Comparison of ENCODE assay signal across 9 cellular contexts in the genomic region with DNA sequence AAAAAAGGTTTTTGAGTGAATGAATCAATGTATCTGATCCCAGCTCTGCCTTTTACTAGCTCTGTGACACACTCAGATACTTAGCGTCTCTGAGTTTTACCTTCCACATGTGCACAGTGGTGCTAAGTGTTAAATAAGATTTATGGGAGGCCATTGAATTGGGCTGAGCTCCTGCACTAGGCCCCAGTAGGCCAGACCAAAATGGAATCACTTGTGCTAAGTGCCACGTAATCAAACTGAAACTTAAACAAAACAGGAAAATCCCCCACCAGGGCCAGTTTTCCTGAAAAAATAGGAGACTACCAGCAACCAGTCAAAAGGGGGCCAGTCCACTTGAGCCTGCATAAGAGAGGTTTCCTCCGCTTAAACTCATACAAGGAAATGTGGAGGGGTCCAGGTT. TPM values are rescaled to one million over a fixed set of nuclear protein-coding genes. Genes with fewer than 3 reads are reported as not detected.
DNase-seq lines count a peak whose midpoint lies in the region; ATAC-seq, FAIRE-seq and TF ChIP-seq lines count a peak whose summit lies in the region.
"Had no signal": no experiment of that assay in that cellular context is flagged by ENCODE, and none has a peak within 500 bp of the region (broad histone marks: within the 10 kb centered on the region; RNA-seq: fewer than 3 reads in every experiment).

No MANE protein-coding gene starts in this region.

- H2AFZ ChIP-seq in OCI-LY1 (ENCODE audit: low read length) (no peak overlapping the region), endothelial cell of umbilical vein (ENCODE audit: low read depth, low read length) (peak overlapping the region; percentile 64), osteoblast (ENCODE audit: low read length) (peak overlapping the region; percentile 87)

- no peak overlapping the region for H3K4me3 ChIP-seq in CD4-positive, alpha-beta memory T cell (ENCODE audit: low read length in 2 of 2)
- peak overlapping the region; percentile 54 for H3K4me3 ChIP-seq in OCI-LY1 (ENCODE audit: low read depth, low read length, poor library complexity, severe bottlenecking)
- peak overlapping the region in 1 of 3 experiments; percentile 26 for H3K4me3 ChIP-seq in endothelial cell of umbilical vein (replicated peaks in 1 of 3; ENCODE audit: insufficient read depth in 1 of 3, low read depth in 1 of 3, low read length in 3 of 3)
- no peak overlapping the region for H3K4me3 ChIP-seq in osteoblast (ENCODE audit: insufficient read depth, low read length)
- H3K4me3 ChIP-seq in SJCRH30 = no peak overlapping the region

- H3K9me1 ChIP-seq in endothelial cell of umbilical vein (replicated peaks; ENCODE audit: control insufficient read depth, extremely low read depth, insufficient read depth, low read length) = no peaks in the 10 kb centered on the region

- peak overlapping the region; percentile 87 to 94 (median 90) for H3K4me3 Mint-ChIP-seq in CD4-positive, alpha-beta memory T cell

- H3K4me2 ChIP-seq in OCI-LY1 (ENCODE audit: low read length) (peak overlapping the region; percentile 52), endothelial cell of umbilical vein (ENCODE audit: insufficient read depth, low read length) (peak overlapping the region; percentile 27), osteoblast (ENCODE audit: insufficient read depth, low read length) (peak overlapping the region; percentile 52)

- BruUV-seq in endothelial cell of umbilical vein (replicated peaks; lab: Mats Ljungman, UMichigan) = no TSS peak

- H3K9me3 Mint-ChIP-seq in CD4-positive, alpha-beta memory T cell = no peaks in the 10 kb centered on the region

- peak in 1 of 5 donors; percentile 5 for DNase-seq in CD4-positive, alpha-beta memory T cell
- DNase-seq in endothelial cell of umbilical vein (ENCODE audit: low read depth, low spot score) (no peak), osteoblast (ENCODE audit: insufficient read length, low spot score, missing footprints) (no peak), SJCRH30 (no peak), NCI-H1930 (lab: John Stamatoyannopoulos, UW) (no peak), nucleus accumbens (lab: John Stamatoyannopoulos, UW) (no peak)

- H3K9me3 ChIP-seq in CD4-positive, alpha-beta memory T cell (ENCODE audit: control insufficient read depth in 1 of 2, low read length in 2 of 2) = no peaks in the 10 kb centered on the region
- H3K9me3 ChIP-seq in OCI-LY1 (ENCODE audit: low read length) (no peaks in the 10 kb centered on the region), endothelial cell of umbilical vein (replicated peaks; ENCODE audit: control insufficient read depth, insufficient read depth, low read length) (no peaks in the 10 kb centered on the region), osteoblast (ENCODE audit: low read depth, low read length) (no peaks in the 10 kb centered on the region), SJCRH30 (replicated peaks) (no peaks in the 10 kb centered on the region)

- no peaks in the 10 kb centered on the region for H4K20me1 ChIP-seq in OCI-LY1 (ENCODE audit: insufficient read depth, low read length)
- no peaks in the 10 kb centered on the region for H4K20me1 ChIP-seq in endothelial cell of umbilical vein (replicated peaks; ENCODE audit: control insufficient read depth, extremely low read depth, insufficient read depth, low read length)
- no peaks in the 10 kb centered on the region for H4K20me1 ChIP-seq in osteoblast (ENCODE audit: insufficient read depth, low read length)

- ATAC-seq in GM19467 (IDR thresholded peaks at IDR 0.05; ENCODE audit: unreplicated experiment) = no peak

- peak overlapping the region; percentile 81 to 98 (median 93) for H3K27ac Mint-ChIP-seq in CD4-positive, alpha-beta memory T cell

- FAIRE-seq in endothelial cell of umbilical vein (lab: Jason Lieb, UNC) = peak; percentile 18

- H3K27me3 ChIP-seq in CD4-positive, alpha-beta memory T cell (ENCODE audit: insufficient read depth, low read length) = no peaks in the 10 kb centered on the region
- H3K27me3 ChIP-seq in OCI-LY1 (ENCODE audit: insufficient read depth, low read length) (peaks cover 5% of the 10 kb centered on the region; the same call in 1 of the 2 replicates), endothelial cell of umbilical vein (ENCODE audit: control insufficient read depth in 2 of 2, insufficient read depth in 2 of 2, low read length in 2 of 2) (peaks cover 1 to 10% of the 10 kb centered on the region in 2 experiments), osteoblast (ENCODE audit: insufficient read depth, low read length) (no peaks in the 10 kb centered on the region), SJCRH30 (no peaks in the 10 kb centered on the region)

- dilution Hi-C loops in endothelial cell of umbilical vein (cut with MboI; ENCODE audit: extremely low pct_ligation_motif_present, low sequenced_read_pairs) = no loop called here

- POLR2A ChIA-PET in CD4-positive, alpha-beta memory T cell (lab: Charles Lee; ENCODE audit: partially characterized antibody) = interaction anchor here (1.0 to 3.1 kb wide), 7 partner anchors 8 to 256 kb away, joined by 3 to 22 read pairs (median 4); partner anchors contain the start of gene ZMYM5
- POLR2A ChIA-PET in endothelial cell of umbilical vein (lab: Charles Lee) = interaction anchor here (0.5 to 1.1 kb wide), 2 partner anchors 14 to 85 kb away, joined by 3 to 5 read pairs; no protein-coding TSS in a partner anchor

- peaks cover 10 to 27% (median 23%) of the 10 kb centered on the region in 4 donors for H3K4me1 Mint-ChIP-seq in CD4-positive, alpha-beta memory T cell

- intact Hi-C loops in CD4-positive, alpha-beta memory T cell (cut with micrococcal nuclease) = loop anchor here (2.0 kb wide), 1 partner anchor 41 kb away; the partner anchor contains the start of gene GJA3
- intact Hi-C loops in endothelial cell of umbilical vein (cut with micrococcal nuclease) = loop anchor here (1.0 kb wide), 1 partner anchor 7 kb away; no protein-coding TSS in a partner anchor

- peak overlapping the region; percentile 42 for H3K27ac ChIP-seq in CD4-positive, alpha-beta memory T cell (ENCODE audit: low read depth, low read length)
- peak overlapping the region; percentile 4 for H3K27ac ChIP-seq in OCI-LY1 (ENCODE audit: low read depth, low read length, poor library complexity, severe bottlenecking)
- H3K27ac ChIP-seq in endothelial cell of umbilical vein (ENCODE audit: insufficient read depth, low read depth, low read length) = no peak overlapping the region
- H3K27ac ChIP-seq in osteoblast (ENCODE audit: low read depth, low read length) = no peak overlapping the region
- H3K27ac ChIP-seq in SJCRH30 = no peak overlapping the region

- TF ChIP-seq CTCF in OCI-LY1 (IDR thresholded peaks at IDR 0.05; ENCODE audit: low read length) (no peak), endothelial cell of umbilical vein (IDR thresholded peaks at IDR 0.05; ENCODE audit: extremely low read depth in 1 of 2, insufficient read depth in 1 of 2, low read depth in 1 of 2, low read length in 2 of 2) (no peak), osteoblast (IDR thresholded peaks at IDR 0.05; ENCODE audit: extremely low read depth, low read depth, low read length) (no peak)

- no peaks in the 10 kb centered on the region for H3F3A ChIP-seq in OCI-LY1 (ENCODE audit: insufficient read depth, low read length)

- no peaks in the 10 kb centered on the region for H3K79me2 ChIP-seq in OCI-LY1 (ENCODE audit: insufficient read depth, low read length)
- H3K79me2 ChIP-seq in endothelial cell of umbilical vein (ENCODE audit: control insufficient read depth, insufficient read depth, low read length) = no peaks in the 10 kb centered on the region
- H3K79me2 ChIP-seq in osteoblast (ENCODE audit: insufficient read depth, low read length) = no peaks in the 10 kb centered on the region

- CTCF ChIA-PET in CD4-positive, alpha-beta memory T cell (lab: Charles Lee; ENCODE audit: partially characterized antibody) = interaction anchor here (3.1 kb wide), 1 partner anchor 8 kb away, joined by 29 read pairs; no protein-coding TSS in a partner anchor
- CTCF ChIA-PET in endothelial cell of umbilical vein (lab: Charles Lee) = interaction anchor here (1.3 kb wide), 1 partner anchor 29 kb away, joined by 3 read pairs; no protein-coding TSS in a partner anchor

- peaks cover 4 to 5% of the 10 kb centered on the region in 2 donors for H3K27me3 Mint-ChIP-seq in CD4-positive, alpha-beta memory T cell

- H3K4me1 ChIP-seq in CD4-positive, alpha-beta memory T cell (ENCODE audit: insufficient read depth, low read length) = peaks cover 20% of the 10 kb centered on the region
- H3K4me1 ChIP-seq in OCI-LY1 (ENCODE audit: insufficient read depth, low read length, severe bottlenecking) = peaks cover 31% of the 10 kb centered on the region
- H3K4me1 ChIP-seq in endothelial cell of umbilical vein (ENCODE audit: control insufficient read depth, extremely low read depth, insufficient read depth, low read length) = peaks cover 2% of the 10 kb centered on the region
- peaks cover 8% of the 10 kb centered on the region for H3K4me1 ChIP-seq in osteoblast (ENCODE audit: insufficient read depth, low read length)
- no peaks in the 10 kb centered on the region for H3K4me1 ChIP-seq in SJCRH30

- no peaks in the 10 kb centered on the region for H3K9me2 ChIP-seq in OCI-LY1 (ENCODE audit: low read depth, low read length)

- H3K36me3 ChIP-seq in CD4-positive, alpha-beta memory T cell (ENCODE audit: insufficient read depth, low read length) = no peaks in the 10 kb centered on the region
- no peaks in the 10 kb centered on the region for H3K36me3 ChIP-seq in OCI-LY1 (ENCODE audit: insufficient read depth, low read length)
- H3K36me3 ChIP-seq in endothelial cell of umbilical vein (ENCODE audit: control insufficient read depth in 2 of 2, extremely low read depth in 1 of 2, insufficient read depth in 2 of 2, low read length in 2 of 2) = no peaks in the 10 kb centered on the region
- no peaks in the 10 kb centered on the region for H3K36me3 ChIP-seq in osteoblast (ENCODE audit: insufficient read depth, low read length)
- no peaks in the 10 kb centered on the region for H3K36me3 ChIP-seq in SJCRH30

- no peaks in the 10 kb centered on the region for H3K36me3 Mint-ChIP-seq in CD4-positive, alpha-beta memory T cell

- H3K9ac ChIP-seq in OCI-LY1 (ENCODE audit: low read length) (no peak overlapping the region), endothelial cell of umbilical vein (replicated peaks; ENCODE audit: extremely low read depth, insufficient read depth, low read length) (no peak overlapping the region)

- TF ChIP-seq POLR2A in endothelial cell of umbilical vein (IDR thresholded peaks at IDR 0.05; ENCODE audit: low read depth, low read length) = no peak

TF ChIP-seq in endothelial cell of umbilical vein, 7 proteins besides CTCF, POLR2A, EP300 and RAD21 (continues in another document):
- TF ChIP-seq GATA2 (IDR thresholded peaks at IDR 0.05; ENCODE audit: insufficient read depth, insufficient read length, low read depth, low read length) = no peak

RNA-seq across cellular contexts. Expression of gene GJA3, which starts 40.9 kb away (rescaled TPM):
- total RNA-seq in CD4-positive, alpha-beta memory T cell = under 1 TPM in 1 of 2 experiments, not detected in 1; 0.09 TPM
- not detected for polyA plus RNA-seq in CD4-positive, alpha-beta memory T cell
- not detected in 2 replicates for total RNA-seq in endothelial cell of umbilical vein
- polyA plus RNA-seq in endothelial cell of umbilical vein = not detected in 2 replicates
- polyA plus RNA-seq in endothelial cell of umbilical vein (2011; cell fraction: cytosol; rRNA removed) = not detected in 2 replicates
- not detected in 2 replicates for polyA plus RNA-seq in endothelial cell of umbilical vein (2011; cell fraction: nucleus; rRNA removed)
- not detected in 2 replicates for polyA plus RNA-seq in endothelial cell of umbilical vein (2012)
- not detected in 2 replicates for polyA minus RNA-seq in endothelial cell of umbilical vein
- not detected for polyA minus RNA-seq in endothelial cell of umbilical vein (2011; cell fraction: cytosol; rRNA and poly(A)+ RNA removed)
- polyA minus RNA-seq in endothelial cell of umbilical vein (2011; cell fraction: nucleus; rRNA and poly(A)+ RNA removed) = not detected in 2 replicates
- total RNA-seq in osteoblast = under 0.01 TPM in 2 replicates
- total RNA-seq in SJCRH30 (2014; rRNA removed; shearing (Covaris generic)) = not detected in 2 replicates
- total RNA-seq: lung microvascular endothelial cell had no signal

Comparison
In these comparisons a context has a peak if more than half of its experiments do, and no peak if none do; other contexts are left out.
1. H3K27ac ChIP-seq: peak in CD4-positive, alpha-beta memory T cell (single experiment) and OCI-LY1 (single experiment); none in endothelial cell of umbilical vein (single experiment), osteoblast (single experiment) and SJCRH30 (single experiment).
2. Peak in every context shown above with its lines, with median percentiles within 50 percentile points of each other: H3K4me2 ChIP-seq.